ENCODE assay signal across 1 cellular context in genomic region chr2:231611273-231612198, GRCh38.
A peak's percentile ranks its signal among the peaks of the same experiment; 100 is the strongest.
TF ChIP-seq lines count a peak whose summit lies in the region.

No MANE protein-coding gene starts in this region.

TF ChIP-seq in HepG2, 621 proteins besides CTCF, POLR2A, EP300 and RAD21 (continued from another document and continues in another):
- TF ChIP-seq LBX2 (CRISPR knock-in tag; IDR thresholded peaks at IDR 0.05; ENCODE audit: borderline replicate concordance) (no peak), ZBTB38 (CRISPR knock-in tag; IDR thresholded peaks at IDR 0.05) (no peak), KDM1A (CRISPR knock-in tag; IDR thresholded peaks at IDR 0.05) (peak; percentile 80), JUNB (CRISPR knock-in tag; IDR thresholded peaks at IDR 0.05; ENCODE audit: borderline replicate concordance) (no peak), ZNF253 (CRISPR knock-in tag; IDR thresholded peaks at IDR 0.05; ENCODE audit: borderline replicate concordance) (no peak), AKNA (CRISPR knock-in tag; IDR thresholded peaks at IDR 0.05; ENCODE audit: borderline replicate concordance) (no peak), PRDM15 (CRISPR knock-in tag; IDR thresholded peaks at IDR 0.05) (no peak; the same call in 1 of the 2 replicates), SAP130 (CRISPR knock-in tag; IDR thresholded peaks at IDR 0.05; ENCODE audit: low read depth) (peak; percentile 2; the same call in 1 of the 2 replicates), KDM2A (CRISPR knock-in tag; IDR thresholded peaks at IDR 0.05; ENCODE audit: borderline replicate concordance, low read depth) (no peak), XRCC5 (optimal IDR thresholded peaks at IDR 0.05; ENCODE audit: low read length) (peak; percentile 32), CERS6 (CRISPR knock-in tag; IDR thresholded peaks at IDR 0.05) (no peak), PBX3 (CRISPR knock-in tag; IDR thresholded peaks at IDR 0.05; ENCODE audit: borderline replicate concordance) (no peak), FOXO4 (CRISPR knock-in tag; conservative IDR thresholded peaks at IDR 0.05) (no peak), MAFF (IDR thresholded peaks at IDR 0.05; ENCODE audit: low read depth, low read length) (no peak), DPF2 (CRISPR knock-in tag; IDR thresholded peaks at IDR 0.05; ENCODE audit: borderline replicate concordance, low read depth) (peak; percentile 8; the same call in 1 of the 2 replicates), HDAC2 (CRISPR knock-in tag; IDR thresholded peaks at IDR 0.05) (0 out of 2 replicates have a peak, but pooled peaks have one; percentile 29), ZNF251 (CRISPR knock-in tag; IDR thresholded peaks at IDR 0.05) (no peak), BATF2 (CRISPR knock-in tag; IDR thresholded peaks at IDR 0.05) (no peak), ZNF343 (CRISPR knock-in tag; IDR thresholded peaks at IDR 0.05) (no peak), ZNF629 (CRISPR knock-in tag; conservative IDR thresholded peaks at IDR 0.05) (peak; percentile 98), E2F1 (CRISPR knock-in tag; IDR thresholded peaks at IDR 0.05) (no peak), ZNF3 (CRISPR knock-in tag; IDR thresholded peaks at IDR 0.05) (no peak), KMT2A (CRISPR knock-in tag; IDR thresholded peaks at IDR 0.05) (no peak), ZEB1 (IDR thresholded peaks at IDR 0.05; ENCODE audit: insufficient replicate concordance, low read depth) (no peak), ZBTB21 (CRISPR knock-in tag; IDR thresholded peaks at IDR 0.05) (no peak), TFAP4 (IDR thresholded peaks at IDR 0.05; ENCODE audit: borderline replicate concordance, low read depth) (no peak), ARNTL (CRISPR knock-in tag; IDR thresholded peaks at IDR 0.05) (0 out of 2 replicates have a peak, but pooled peaks have one; percentile 19), BRD4 (CRISPR knock-in tag; IDR thresholded peaks at IDR 0.05) (peak; percentile 74; the same call in 1 of the 2 replicates), ISX (CRISPR knock-in tag; conservative IDR thresholded peaks at IDR 0.05) (no peak), ZNF337 (CRISPR knock-in tag; IDR thresholded peaks at IDR 0.05; ENCODE audit: borderline replicate concordance, low read depth) (0 out of 2 replicates have a peak, but pooled peaks have one; percentile 3), SIN3A (IDR thresholded peaks at IDR 0.05; ENCODE audit: borderline replicate concordance, low read depth, low read length) (no peak), ZSCAN21 (CRISPR knock-in tag; IDR thresholded peaks at IDR 0.05; ENCODE audit: borderline replicate concordance) (no peak), NONO (IDR thresholded peaks at IDR 0.05) (no peak), NONO (CRISPR knock-in tag; conservative IDR thresholded peaks at IDR 0.05) (0 out of 2 replicates have a peak, but pooled peaks have one; percentile 21), HMG20A (CRISPR knock-in tag; IDR thresholded peaks at IDR 0.05; ENCODE audit: borderline replicate concordance) (peak; percentile 7; the same call in 1 of the 2 replicates), GPBP1L1 (CRISPR knock-in tag; IDR thresholded peaks at IDR 0.05) (no peak), TEAD2 (CRISPR knock-in tag; IDR thresholded peaks at IDR 0.05) (no peak), HDAC1 (CRISPR knock-in tag; IDR thresholded peaks at IDR 0.05) (peak; percentile 37; the same call in 1 of the 2 replicates), STAG1 (CRISPR knock-in tag; IDR thresholded peaks at IDR 0.05) (peak; percentile 67), ATAD3A (CRISPR knock-in tag; IDR thresholded peaks at IDR 0.05) (no peak), CHD4 (IDR thresholded peaks at IDR 0.05; ENCODE audit: borderline replicate concordance, low read length) (no peak), ZNF605 (CRISPR knock-in tag; IDR thresholded peaks at IDR 0.05) (0 out of 2 replicates have a peak, but pooled peaks have one; percentile 6), ZNF564 (CRISPR knock-in tag; IDR thresholded peaks at IDR 0.05) (no peak), SUZ12 (IDR thresholded peaks at IDR 0.05; ENCODE audit: low read depth, low read length) (no peak), KAT2B (IDR thresholded peaks at IDR 0.05; ENCODE audit: borderline replicate concordance, low read depth, low read length) (no peak), KLF16 (CRISPR knock-in tag; IDR thresholded peaks at IDR 0.05) (no peak), HES4 (CRISPR knock-in tag; IDR thresholded peaks at IDR 0.05; ENCODE audit: borderline replicate concordance) (0 out of 2 replicates have a peak, but pooled peaks have one; percentile 31), CCAR2 (optimal IDR thresholded peaks at IDR 0.05; ENCODE audit: low read depth, low read length) (no peak), ZMYM3 (CRISPR knock-in tag; IDR thresholded peaks at IDR 0.05) (peak; percentile 89), FOSL2 (CRISPR knock-in tag; IDR thresholded peaks at IDR 0.05) (peak; percentile 74), ZNF234 (CRISPR knock-in tag; conservative IDR thresholded peaks at IDR 0.05) (no peak), SMAD1 (CRISPR knock-in tag; IDR thresholded peaks at IDR 0.05; ENCODE audit: borderline replicate concordance, low read depth) (no peak), RCOR2 (CRISPR knock-in tag; IDR thresholded peaks at IDR 0.05) (0 out of 2 replicates have a peak, but pooled peaks have one; percentile 55), SP4 (CRISPR knock-in tag; IDR thresholded peaks at IDR 0.05) (0 out of 2 replicates have a peak, but pooled peaks have one; percentile 26), JARID2 (CRISPR knock-in tag; IDR thresholded peaks at IDR 0.05; ENCODE audit: insufficient replicate concordance) (no peak)
